In genomic region chr2:189782221-189782671, GRCh38 we compare ENCODE assay signal across 2 cellular contexts.
TF ChIP-seq lines count a peak whose summit lies in the region.

No MANE protein-coding gene starts in this region.

TF ChIP-seq in IMR-90, 13 proteins besides CTCF, POLR2A, EP300 and RAD21:
- TF ChIP-seq CEBPB (IDR thresholded peaks at IDR 0.05; ENCODE audit: low read depth, low read length), result peak; percentile 81
- TF ChIP-seq MAFK (IDR thresholded peaks at IDR 0.05; ENCODE audit: low read depth, low read length), result peak; percentile 68
- no peak for TF ChIP-seq FOS (IDR thresholded peaks at IDR 0.05; ENCODE audit: low read depth, low read length)

TF ChIP-seq in HepG2, 621 proteins besides CTCF, POLR2A, EP300 and RAD21 (continues in another document):
- TF ChIP-seq FIP1L1 (IDR thresholded peaks at IDR 0.05; ENCODE audit: borderline replicate concordance, insufficient read depth, low read depth, low read length) (no peak), ZNF503 (CRISPR knock-in tag; IDR thresholded peaks at IDR 0.05) (no peak), TGIF2 (CRISPR knock-in tag; IDR thresholded peaks at IDR 0.05) (no peak), ZNF563 (CRISPR knock-in tag; IDR thresholded peaks at IDR 0.05) (no peak), ZNF644 (CRISPR knock-in tag; IDR thresholded peaks at IDR 0.05; ENCODE audit: low read depth) (0 out of 2 replicates have a peak, but pooled peaks have one; percentile 29), EHMT2 (IDR thresholded peaks at IDR 0.05; ENCODE audit: borderline replicate concordance, low read depth, low read length) (peak; percentile 72; the same call in 1 of the 2 replicates), MAFK (conservative IDR thresholded peaks at IDR 0.05 in 1 of 2, IDR thresholded peaks at IDR 0.05 in 1 of 2; ENCODE audit: low read length in 2 of 2) (peak; percentile 92 to 94), KAT8 (CRISPR knock-in tag; IDR thresholded peaks at IDR 0.05) (0 out of 2 replicates have a peak, but pooled peaks have one; percentile 17), KAT2B (IDR thresholded peaks at IDR 0.05; ENCODE audit: borderline replicate concordance, low read depth, low read length) (no peak), ZFP62 (CRISPR knock-in tag; IDR thresholded peaks at IDR 0.05) (no peak), RFXANK (CRISPR knock-in tag; IDR thresholded peaks at IDR 0.05) (no peak), ZNF512B (CRISPR knock-in tag; IDR thresholded peaks at IDR 0.05; ENCODE audit: borderline replicate concordance) (no peak), CEBPG (CRISPR knock-in tag; IDR thresholded peaks at IDR 0.05) (peak; percentile 47; the same call in 1 of the 2 replicates), TEAD3 (CRISPR knock-in tag; optimal IDR thresholded peaks at IDR 0.05; ENCODE audit: borderline replicate concordance) (peak; percentile 30), ATRX (CRISPR knock-in tag; IDR thresholded peaks at IDR 0.05; ENCODE audit: borderline replicate concordance) (no peak), AHDC1 (CRISPR knock-in tag; IDR thresholded peaks at IDR 0.05; ENCODE audit: borderline replicate concordance) (no peak), PHF21A (CRISPR knock-in tag; IDR thresholded peaks at IDR 0.05) (no peak), ZNF263 (CRISPR knock-in tag; IDR thresholded peaks at IDR 0.05) (no peak), CEBPB (IDR thresholded peaks at IDR 0.05; ENCODE audit: borderline replicate concordance, low read depth, low read length) (peak; percentile 74), MED1 (CRISPR knock-in tag; IDR thresholded peaks at IDR 0.05) (no peak), ARID4A (CRISPR knock-in tag; IDR thresholded peaks at IDR 0.05; ENCODE audit: borderline replicate concordance) (0 out of 2 replicates have a peak, but pooled peaks have one; percentile 24), ZNF724P (CRISPR knock-in tag; IDR thresholded peaks at IDR 0.05; ENCODE audit: borderline replicate concordance) (no peak), LBX2 (CRISPR knock-in tag; IDR thresholded peaks at IDR 0.05; ENCODE audit: borderline replicate concordance) (no peak), POGZ (CRISPR knock-in tag; IDR thresholded peaks at IDR 0.05) (no peak), ZNF24 (IDR thresholded peaks at IDR 0.05) (peak; percentile 67; the same call in 1 of the 2 replicates), FOXO4 (CRISPR knock-in tag; conservative IDR thresholded peaks at IDR 0.05) (0 out of 2 replicates have a peak, but pooled peaks have one; percentile 41), RERE (CRISPR knock-in tag; IDR thresholded peaks at IDR 0.05; ENCODE audit: low read depth) (no peak), TCF12 (IDR thresholded peaks at IDR 0.05) (no peak), TCF12 (CRISPR knock-in tag; IDR thresholded peaks at IDR 0.05) (no peak), MTA1 (CRISPR knock-in tag; IDR thresholded peaks at IDR 0.05; ENCODE audit: borderline replicate concordance) (no peak), PPARG (CRISPR knock-in tag; conservative IDR thresholded peaks at IDR 0.05) (no peak), CREBL2 (CRISPR knock-in tag; IDR thresholded peaks at IDR 0.05; ENCODE audit: borderline replicate concordance) (no peak), PCBP2 (optimal IDR thresholded peaks at IDR 0.05; ENCODE audit: low read depth, low read length, poor library complexity, severe bottlenecking) (no peak), PLRG1 (conservative IDR thresholded peaks at IDR 0.05) (no peak), MTF2 (CRISPR knock-in tag; IDR thresholded peaks at IDR 0.05; ENCODE audit: borderline replicate concordance) (no peak), HMGA1 (CRISPR knock-in tag; conservative IDR thresholded peaks at IDR 0.05) (no peak)
